22 cellular contexts compared by ENCODE assay signal in the genomic region with DNA sequence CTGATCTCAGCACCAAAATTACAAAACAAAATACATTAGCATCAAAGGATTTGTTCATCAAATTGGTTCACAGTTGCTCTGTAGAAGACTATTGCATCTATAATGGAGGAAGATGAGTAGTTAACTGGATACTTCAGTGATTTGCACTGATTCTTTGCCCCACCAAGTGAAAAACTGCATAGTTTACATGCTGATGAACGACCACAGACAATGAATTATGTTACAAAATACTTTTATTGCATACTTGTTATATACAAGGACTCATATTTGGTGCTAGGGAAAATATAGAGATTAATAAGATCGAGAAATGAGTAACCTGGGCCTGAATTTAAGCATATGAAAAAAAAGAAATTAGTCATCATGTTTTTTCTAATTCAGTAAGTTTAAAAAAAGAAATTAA.
DNase-seq lines count a peak whose midpoint lies in the region; ATAC-seq and TF ChIP-seq lines count a peak whose summit lies in the region.
"Had no signal": no experiment of that assay in that cellular context is flagged by ENCODE, and none has a peak within 500 bp of the region (broad histone marks: within the 10 kb centered on the region; RNA-seq: fewer than 3 reads in every experiment).

No MANE protein-coding gene starts in this region.

- no TSS peak for BruUV-seq in IMR-90 (replicated peaks; lab: Mats Ljungman, UMichigan)

- CTCF ChIA-PET in IMR-90 (lab: Yijun Ruan, JAX), result no interaction called here

- H3K27me3 ChIP-seq in IMR-90 (ENCODE audit: control insufficient read depth, insufficient read depth, low read length), result peaks cover 1% of the 10 kb centered on the region
- H3K27me3 ChIP-seq: Peyer's patch had no signal

- ATAC-seq in GM19372 (IDR thresholded peaks at IDR 0.05; ENCODE audit: low read depth, unreplicated experiment) (peak; percentile 26), IMR-90 (ENCODE audit: low read depth) (peak; percentile 37), GM18867 (IDR thresholded peaks at IDR 0.05; ENCODE audit: unreplicated experiment) (no peak), HG02938 (IDR thresholded peaks at IDR 0.05; ENCODE audit: unreplicated experiment) (no peak)
- ATAC-seq: A549, GM23338 had no signal

- dilution Hi-C loops in IMR-90 (cut with HindIII; ENCODE audit: low sequenced_read_pairs, unreplicated experiment), result no loop called here

- H3K4ac ChIP-seq in IMR-90 (ENCODE audit: low read depth, low read length), result no peak overlapping the region

- no peaks in the 10 kb centered on the region for H3K4me1 ChIP-seq in IMR-90 (ENCODE audit: control insufficient read depth, insufficient read depth, low read length)
- H3K4me1 ChIP-seq: Caco-2, Peyer's patch had no signal

- H4K5ac ChIP-seq in IMR-90 (ENCODE audit: low read depth, low read length), result no peak overlapping the region

- TF ChIP-seq POLR2A in IMR-90 (IDR thresholded peaks at IDR 0.05; ENCODE audit: low read depth, low read length), result no peak

- H4K20me1 ChIP-seq in IMR-90 (ENCODE audit: insufficient read depth, low read length), result no peaks in the 10 kb centered on the region

- no peak overlapping the region for H2BK5ac ChIP-seq in IMR-90 (ENCODE audit: low read depth, low read length, poor library complexity, severe bottlenecking)

- in situ Hi-C loops in IMR-90 (cut with MboI; ENCODE audit: low sequenced_read_pairs), result no loop called here

- no peak overlapping the region for H2AK9ac ChIP-seq in IMR-90 (replicated peaks; ENCODE audit: low read depth, low read length, poor library complexity)

- intact Hi-C loops in IMR-90 (cut with micrococcal nuclease), result no loop called here

- no peak overlapping the region for H2AK5ac ChIP-seq in IMR-90 (ENCODE audit: low read depth, low read length)

- H3K36me3 ChIP-seq in IMR-90 (ENCODE audit: control insufficient read depth, insufficient read depth, low read length), result no peaks in the 10 kb centered on the region
- H3K36me3 ChIP-seq: Peyer's patch had no signal

- H3K4me2 ChIP-seq in IMR-90 (ENCODE audit: low read depth, low read length), result no peak overlapping the region
- H3K4me2 ChIP-seq: GM23338 had no signal

- H2AFZ ChIP-seq in IMR-90 (replicated peaks; ENCODE audit: low read length, poor library complexity), result no peak overlapping the region
- H2AFZ ChIP-seq: GM23338 had no signal

- H3K18ac ChIP-seq in IMR-90 (ENCODE audit: low read depth, low read length), result no peak overlapping the region

- no peak overlapping the region for H3K56ac ChIP-seq in IMR-90 (ENCODE audit: extremely low read depth, insufficient read depth, low read length)

- POLR2A ChIA-PET in IMR-90 (lab: Charles Lee; ENCODE audit: unreplicated experiment), result no interaction called here

- H3K79me1 ChIP-seq in IMR-90 (ENCODE audit: low read depth in 1 of 2, low read length in 2 of 2), result no peaks in the 10 kb centered on the region

- no peak overlapping the region for H3K14ac ChIP-seq in IMR-90 (replicated peaks; ENCODE audit: low read depth, low read length)

- peaks cover 2% of the 10 kb centered on the region; the same call in 1 of the 2 replicates for H3K9me3 ChIP-seq in IMR-90 (ENCODE audit: control insufficient read depth, insufficient read depth, low read length)
- H3K9me3 ChIP-seq: A549, Peyer's patch had no signal

- no peak overlapping the region for H3K9ac ChIP-seq in IMR-90 (ENCODE audit: low read depth, low read length)

- H2BK120ac ChIP-seq in IMR-90 (ENCODE audit: low read depth, low read length), result no peak overlapping the region

- no peak overlapping the region for H2BK20ac ChIP-seq in IMR-90 (ENCODE audit: low read depth, low read length)

- no CpG with 5 or more reads among the region's 2 CpGs for WGBS in IMR-90 (ENCODE audit: extremely low coverage in 2 of 2, insufficient read length in 1 of 2), 2 experiments

- TF ChIP-seq CTCF in IMR-90 (conservative IDR thresholded peaks at IDR 0.05; ENCODE audit: low read depth, low read length) (no peak), GM20000 (IDR thresholded peaks at IDR 0.05; ENCODE audit: extremely low read depth, missing control alignments) (no peak)

- no peak overlapping the region for H2BK15ac ChIP-seq in IMR-90 (ENCODE audit: low read depth, low read length)

- no peaks in the 10 kb centered on the region for H3K9me1 ChIP-seq in IMR-90 (ENCODE audit: insufficient read depth, low read length)

- no peak overlapping the region for H4K8ac ChIP-seq in IMR-90 (ENCODE audit: low read depth in 2 of 2, low read length in 2 of 2)

- no peak overlapping the region for H3K23ac ChIP-seq in IMR-90 (ENCODE audit: low read depth, low read length)

- no peak for TF ChIP-seq RAD21 in IMR-90 (IDR thresholded peaks at IDR 0.05; ENCODE audit: low read length)

- no peak overlapping the region for H4K91ac ChIP-seq in IMR-90 (ENCODE audit: insufficient read depth, low read depth, low read length)

- H3K27ac ChIP-seq in IMR-90 (ENCODE audit: insufficient read depth, low read length), result no peak overlapping the region
- H3K27ac ChIP-seq: A549, Peyer's patch had no signal

- H3K4me3 ChIP-seq in IMR-90 (ENCODE audit: insufficient read depth, low read depth, low read length), result no peak overlapping the region
- H3K4me3 ChIP-seq: A549, GM23338, Peyer's patch had no signal

- DNase-seq in EH (ENCODE audit: low read depth) (peak; percentile 66), IMR-90 (peak; percentile 15), kidney glomerular epithelial cell (lab: John Stamatoyannopoulos, UW) (peak; percentile 14), NAMALWA (ENCODE audit: low spot score) (no peak), GM20000 (ENCODE audit: low spot score) (no peak)
- DNase-seq: Caco-2; CD4-positive, CD25-positive, alpha-beta regulatory T cell; Kasumi-1; MM.1S; NCI-H1105; NCI-H1694; NCI-H2107; NCI-H2227 treated with DMSO at 0.1 percent for 48 hours; NCI-H524; Peyer's patch; Right ventricle myocardium superior; T-helper 2 cell had no signal

TF ChIP-seq in IMR-90, 13 proteins besides CTCF, POLR2A, EP300 and RAD21:
- TF ChIP-seq MXI1 (IDR thresholded peaks at IDR 0.05; ENCODE audit: borderline replicate concordance, low read depth, low read length) (no peak), RFX5 (IDR thresholded peaks at IDR 0.05; ENCODE audit: low read depth, low read length) (no peak), MAZ (IDR thresholded peaks at IDR 0.05; ENCODE audit: borderline replicate concordance, low read depth, low read length) (no peak), NFE2L2 (IDR thresholded peaks at IDR 0.05; ENCODE audit: low read depth, low read length) (no peak), BHLHE40 (IDR thresholded peaks at IDR 0.05; ENCODE audit: low read depth, low read length) (no peak), FOS (IDR thresholded peaks at IDR 0.05; ENCODE audit: low read depth, low read length) (no peak), RCOR1 (IDR thresholded peaks at IDR 0.05; ENCODE audit: insufficient replicate concordance, low read length) (no peak), CHD1 (IDR thresholded peaks at IDR 0.05; ENCODE audit: low read depth, low read length) (no peak), CEBPB (IDR thresholded peaks at IDR 0.05; ENCODE audit: low read depth, low read length) (no peak), SMC3 (IDR thresholded peaks at IDR 0.05; ENCODE audit: low read depth, low read length) (no peak), MAFK (IDR thresholded peaks at IDR 0.05; ENCODE audit: low read depth, low read length) (no peak)
- TF ChIP-seq, protein P1, sequence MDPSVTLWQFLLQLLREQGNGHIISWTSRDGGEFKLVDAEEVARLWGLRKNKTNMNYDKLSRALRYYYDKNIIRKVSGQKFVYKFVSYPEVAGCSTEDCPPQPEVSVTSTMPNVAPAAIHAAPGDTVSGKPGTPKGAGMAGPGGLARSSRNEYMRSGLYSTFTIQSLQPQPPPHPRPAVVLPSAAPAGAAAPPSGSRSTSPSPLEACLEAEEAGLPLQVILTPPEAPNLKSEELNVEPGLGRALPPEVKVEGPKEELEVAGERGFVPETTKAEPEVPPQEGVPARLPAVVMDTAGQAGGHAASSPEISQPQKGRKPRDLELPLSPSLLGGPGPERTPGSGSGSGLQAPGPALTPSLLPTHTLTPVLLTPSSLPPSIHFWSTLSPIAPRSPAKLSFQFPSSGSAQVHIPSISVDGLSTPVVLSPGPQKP (IDR thresholded peaks at IDR 0.05; ENCODE audit: borderline replicate concordance, low read depth, low read length), result no peak
- TF ChIP-seq, protein P2, sequence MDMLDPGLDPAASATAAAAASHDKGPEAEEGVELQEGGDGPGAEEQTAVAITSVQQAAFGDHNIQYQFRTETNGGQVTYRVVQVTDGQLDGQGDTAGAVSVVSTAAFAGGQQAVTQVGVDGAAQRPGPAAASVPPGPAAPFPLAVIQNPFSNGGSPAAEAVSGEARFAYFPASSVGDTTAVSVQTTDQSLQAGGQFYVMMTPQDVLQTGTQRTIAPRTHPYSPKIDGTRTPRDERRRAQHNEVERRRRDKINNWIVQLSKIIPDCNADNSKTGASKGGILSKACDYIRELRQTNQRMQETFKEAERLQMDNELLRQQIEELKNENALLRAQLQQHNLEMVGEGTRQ (IDR thresholded peaks at IDR 0.05; ENCODE audit: low read depth, low read length), result no peak

Comparison
In these comparisons a context has a peak if more than half of its experiments do, and no peak if none do; other contexts are left out.
1. DNase-seq: peak in EH (single experiment), IMR-90 (single experiment) and kidney glomerular epithelial cell (single experiment); none in NAMALWA (single experiment) and GM20000 (single experiment).
2. ATAC-seq: peak in GM19372 (single experiment) and IMR-90 (single experiment); none in GM18867 (single experiment) and HG02938 (single experiment).